9 cellular contexts compared by ENCODE assay signal in the genomic region with DNA sequence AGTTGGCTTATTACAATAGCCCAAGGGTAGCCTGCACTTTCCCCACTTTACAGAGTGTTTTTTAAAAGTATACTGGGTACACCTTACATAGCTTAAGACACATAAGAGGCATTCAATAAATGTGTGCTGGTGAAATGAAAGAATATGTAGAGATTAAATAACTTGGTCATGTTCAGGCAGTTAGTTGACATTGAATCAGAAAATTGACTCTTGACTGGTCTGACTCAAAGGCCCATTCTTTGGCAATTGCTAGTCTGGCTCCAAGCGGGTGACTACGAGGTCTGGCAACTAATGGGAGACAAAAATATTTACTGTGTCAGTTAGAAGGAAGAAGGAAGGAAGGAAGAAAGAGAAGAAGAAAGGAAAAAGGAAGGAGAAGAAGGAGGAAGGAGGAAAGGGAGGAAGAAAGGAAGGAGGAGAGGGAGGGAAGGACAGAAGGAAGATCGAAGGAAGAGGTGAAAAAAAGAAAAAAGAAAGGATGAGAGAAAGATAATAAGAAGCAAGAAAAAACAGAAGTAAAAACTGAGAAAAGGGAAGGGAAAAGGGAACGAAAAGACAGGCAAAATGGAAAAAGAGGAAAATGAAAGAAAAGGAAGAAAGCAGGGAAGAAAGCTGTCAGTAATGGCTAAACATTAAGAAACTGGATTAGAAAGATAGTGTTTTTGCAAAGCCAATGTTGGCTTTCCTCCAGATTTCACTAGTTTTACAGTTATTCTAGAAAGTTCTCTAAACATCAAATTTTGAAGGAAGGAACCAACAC.
DNase-seq lines count a peak whose midpoint lies in the region; ATAC-seq, FAIRE-seq and TF ChIP-seq lines count a peak whose summit lies in the region.
"Had no signal": no experiment of that assay in that cellular context is flagged by ENCODE, and none has a peak within 500 bp of the region (broad histone marks: within the 10 kb centered on the region; RNA-seq: fewer than 3 reads in every experiment).

No MANE protein-coding gene starts in this region.

- H2AFZ ChIP-seq in endothelial cell of umbilical vein (ENCODE audit: low read depth, low read length): no peak overlapping the region

- TF ChIP-seq CTCF in RWPE1 (conservative IDR thresholded peaks at IDR 0.05; ENCODE audit: low read depth): no peak
- TF ChIP-seq CTCF in endothelial cell of umbilical vein (IDR thresholded peaks at IDR 0.05; ENCODE audit: extremely low read depth in 1 of 2, insufficient read depth in 1 of 2, low read depth in 1 of 2, low read length in 2 of 2): no peak
- TF ChIP-seq CTCF in sigmoid colon (IDR thresholded peaks at IDR 0.05): no peak

- H3K27me3 ChIP-seq in endothelial cell of umbilical vein (ENCODE audit: control insufficient read depth in 2 of 2, insufficient read depth in 2 of 2, low read length in 2 of 2) (no peaks in the 10 kb centered on the region), sigmoid colon (no peaks in the 10 kb centered on the region)

- CTCF ChIA-PET in RWPE1 (lab: Yijun Ruan, JAX): interaction anchor here (0.9 kb wide), 1 partner anchor 48 kb away, joined by 3 read pairs; no protein-coding TSS in a partner anchor
- CTCF ChIA-PET in endothelial cell of umbilical vein (lab: Charles Lee): interaction anchor here (0.6 kb wide), 1 partner anchor 633 kb away, joined by 3 read pairs; no protein-coding TSS in a partner anchor

- peaks cover 4% of the 10 kb centered on the region for H3K36me3 Mint-ChIP-seq in T-helper 2 cell treated with Interferon-gamma antibody and Interleukin-4, amounts not matched to agents 5 μg/mL and 100 μg/mL, for 36 hours (ENCODE audit: low read depth)

- H3K4me3 ChIP-seq in endothelial cell of umbilical vein (replicated peaks in 1 of 3; ENCODE audit: insufficient read depth in 1 of 3, low read depth in 1 of 3, low read length in 3 of 3) (no peak overlapping the region), sigmoid colon (no peak overlapping the region)

- no peaks in the 10 kb centered on the region for H3K79me2 ChIP-seq in endothelial cell of umbilical vein (ENCODE audit: control insufficient read depth, insufficient read depth, low read length)

- peaks cover 19% of the 10 kb centered on the region for H3K4me1 Mint-ChIP-seq in T-helper 2 cell treated with Interferon-gamma antibody and Interleukin-4, amounts not matched to agents 5 μg/mL and 100 μg/mL, for 36 hours (ENCODE audit: low read depth)

- H4K20me1 ChIP-seq in endothelial cell of umbilical vein (replicated peaks; ENCODE audit: control insufficient read depth, extremely low read depth, insufficient read depth, low read length): no peaks in the 10 kb centered on the region

- H3K4me3 Mint-ChIP-seq in T-helper 2 cell treated with Interferon-gamma antibody and Interleukin-4, amounts not matched to agents 5 μg/mL and 100 μg/mL, for 36 hours: peak overlapping the region; percentile 65

- intact Hi-C loops in endothelial cell of umbilical vein (cut with micrococcal nuclease) (loop anchor here (5.0 kb wide), 1 partner anchor 287 kb away; a partner anchor contains a TSS), sigmoid colon (cut with DNase I) (no loop called here)

- no peak for DNase-seq in T-helper 2 cell treated with Interferon-gamma antibody and Interleukin-4, amounts not matched to agents 5 μg/mL and 100 μg/mL, for 36 hours (ENCODE audit: low spot score)
- no peak for DNase-seq in T-helper 2 cell
- peak; percentile 16 for DNase-seq in RWPE1 (ENCODE audit: low spot score)
- DNase-seq in endothelial cell of umbilical vein (ENCODE audit: low read depth, low spot score): no peak
- DNase-seq in sigmoid colon: no peak
- no peak for DNase-seq in NCI-H187 treated with DMSO at 0.1 percent for 48 hours (lab: John Stamatoyannopoulos, UW)
- DNase-seq in left lobe of liver (ENCODE audit: low spot score): no peak

- dilution Hi-C loops in endothelial cell of umbilical vein (cut with MboI; ENCODE audit: extremely low pct_ligation_motif_present, low sequenced_read_pairs): no loop called here

- H3K9me3 Mint-ChIP-seq in T-helper 2 cell treated with Interferon-gamma antibody and Interleukin-4, amounts not matched to agents 5 μg/mL and 100 μg/mL, for 36 hours: no peaks in the 10 kb centered on the region

- TF ChIP-seq POLR2A in endothelial cell of umbilical vein (IDR thresholded peaks at IDR 0.05; ENCODE audit: low read depth, low read length) (no peak), sigmoid colon (IDR thresholded peaks at IDR 0.05) (no peak)

- H3K27ac Mint-ChIP-seq in T-helper 2 cell treated with Interferon-gamma antibody and Interleukin-4, amounts not matched to agents 5 μg/mL and 100 μg/mL, for 36 hours: peak overlapping the region; percentile 74

- TF ChIP-seq EP300 in sigmoid colon (IDR thresholded peaks at IDR 0.05): no peak

- H3K9ac ChIP-seq in endothelial cell of umbilical vein (replicated peaks; ENCODE audit: extremely low read depth, insufficient read depth, low read length): no peak overlapping the region

- WGBS in sigmoid colon, 2 donors: 71 to 85% methylated on average over 4 of the region's 4 CpGs

- no TSS peak for BruUV-seq in endothelial cell of umbilical vein (replicated peaks; lab: Mats Ljungman, UMichigan)

- H3K9me1 ChIP-seq in endothelial cell of umbilical vein (replicated peaks; ENCODE audit: control insufficient read depth, extremely low read depth, insufficient read depth, low read length): no peaks in the 10 kb centered on the region

- POLR2A ChIA-PET in RWPE1 (lab: Yijun Ruan, JAX; ENCODE audit: low non-redundant PET): no interaction called here
- POLR2A ChIA-PET in endothelial cell of umbilical vein (lab: Charles Lee): no interaction called here

- peak; percentile 33 for FAIRE-seq in endothelial cell of umbilical vein (lab: Jason Lieb, UNC)
- FAIRE-seq: H1 had no signal

- ATAC-seq in HG03439 (IDR thresholded peaks at IDR 0.05; ENCODE audit: unreplicated experiment) (no peak), left lobe of liver (no peak)

- H3K27ac ChIP-seq in RWPE1 (no peak overlapping the region), endothelial cell of umbilical vein (ENCODE audit: insufficient read depth, low read depth, low read length) (no peak overlapping the region), sigmoid colon (peak overlapping the region in 3 of 4 donors; percentile 63 to 77 (median 76))

- H3K4me1 ChIP-seq in endothelial cell of umbilical vein (ENCODE audit: control insufficient read depth, extremely low read depth, insufficient read depth, low read length): no peaks in the 10 kb centered on the region
- peaks cover 3 to 46% (median 35%) of the 10 kb centered on the region in 4 donors for H3K4me1 ChIP-seq in sigmoid colon

- no peaks in the 10 kb centered on the region for H3K36me3 ChIP-seq in endothelial cell of umbilical vein (ENCODE audit: control insufficient read depth in 2 of 2, extremely low read depth in 1 of 2, insufficient read depth in 2 of 2, low read length in 2 of 2)
- no peaks in the 10 kb centered on the region for H3K36me3 ChIP-seq in sigmoid colon

- H3K27me3 Mint-ChIP-seq in T-helper 2 cell treated with Interferon-gamma antibody and Interleukin-4, amounts not matched to agents 5 μg/mL and 100 μg/mL, for 36 hours (ENCODE audit: low read depth): no peaks in the 10 kb centered on the region

- H3K9me3 ChIP-seq in endothelial cell of umbilical vein (replicated peaks; ENCODE audit: control insufficient read depth, insufficient read depth, low read length) (no peaks in the 10 kb centered on the region), sigmoid colon (no peaks in the 10 kb centered on the region)

- H3K4me2 ChIP-seq in endothelial cell of umbilical vein (ENCODE audit: insufficient read depth, low read length): no peak overlapping the region

TF ChIP-seq in endothelial cell of umbilical vein, 7 proteins besides CTCF, POLR2A, EP300 and RAD21:
- TF ChIP-seq, protein P1, sequence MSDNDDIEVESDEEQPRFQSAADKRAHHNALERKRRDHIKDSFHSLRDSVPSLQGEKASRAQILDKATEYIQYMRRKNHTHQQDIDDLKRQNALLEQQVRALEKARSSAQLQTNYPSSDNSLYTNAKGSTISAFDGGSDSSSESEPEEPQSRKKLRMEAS (IDR thresholded peaks at IDR 0.05; ENCODE audit: insufficient read depth, insufficient read length): no peak
- TF ChIP-seq JUN (IDR thresholded peaks at IDR 0.05; ENCODE audit: borderline replicate concordance, insufficient read depth, insufficient read length, low read depth): no peak
- no peak for TF ChIP-seq MYC (IDR thresholded peaks at IDR 0.05; ENCODE audit: low read depth, low read length)
- no peak for TF ChIP-seq FOS (IDR thresholded peaks at IDR 0.05; ENCODE audit: borderline replicate concordance, insufficient read depth, low read length)
- TF ChIP-seq EZH2 (IDR thresholded peaks at IDR 0.05; ENCODE audit: borderline replicate concordance, low read depth, low read length, severe bottlenecking): no peak
- TF ChIP-seq POLR2AphosphoS5 (IDR thresholded peaks at IDR 0.05; ENCODE audit: insufficient read depth, low read depth, low read length): no peak
- TF ChIP-seq GATA2 (IDR thresholded peaks at IDR 0.05; ENCODE audit: insufficient read depth, insufficient read length, low read depth, low read length): no peak

Comparison
In these comparisons a context has a peak if more than half of its experiments do, and no peak if none do; other contexts are left out.
1. H3K27ac ChIP-seq: peak in sigmoid colon (3 of 4); none in RWPE1 (single experiment) and endothelial cell of umbilical vein (single experiment).